ENCODE assay signal across 1 cellular context in the genomic region with DNA sequence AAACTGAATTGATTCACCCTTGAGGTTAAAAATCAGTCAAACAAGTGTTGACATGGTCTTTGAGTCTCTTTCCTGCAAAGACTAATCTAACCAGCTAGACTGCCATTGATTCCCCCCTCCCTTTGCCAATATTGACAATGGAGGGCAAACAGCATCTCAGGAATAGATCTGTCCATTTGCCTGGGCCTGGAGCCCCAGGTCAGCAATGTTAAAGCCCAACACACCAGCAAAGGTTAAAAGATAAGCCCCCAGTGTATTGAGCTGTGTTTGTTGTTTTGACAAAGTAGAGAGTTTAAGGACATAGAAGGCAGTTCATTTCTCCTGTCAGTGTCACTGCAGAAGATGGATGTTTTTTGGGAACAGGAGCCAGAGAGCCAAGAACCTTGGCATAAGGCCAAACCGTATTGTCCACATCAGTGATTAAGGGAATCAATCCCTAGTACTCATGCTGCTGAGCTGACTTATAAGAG.
A peak's percentile ranks its signal among the peaks of the same experiment; 100 is the strongest.
TF ChIP-seq lines count a peak whose summit lies in the region.

No MANE protein-coding gene starts in this region.

TF ChIP-seq in HepG2, 621 proteins besides CTCF, POLR2A, EP300 and RAD21 (continued from another document and continues in another):
- TF ChIP-seq, protein P1, sequence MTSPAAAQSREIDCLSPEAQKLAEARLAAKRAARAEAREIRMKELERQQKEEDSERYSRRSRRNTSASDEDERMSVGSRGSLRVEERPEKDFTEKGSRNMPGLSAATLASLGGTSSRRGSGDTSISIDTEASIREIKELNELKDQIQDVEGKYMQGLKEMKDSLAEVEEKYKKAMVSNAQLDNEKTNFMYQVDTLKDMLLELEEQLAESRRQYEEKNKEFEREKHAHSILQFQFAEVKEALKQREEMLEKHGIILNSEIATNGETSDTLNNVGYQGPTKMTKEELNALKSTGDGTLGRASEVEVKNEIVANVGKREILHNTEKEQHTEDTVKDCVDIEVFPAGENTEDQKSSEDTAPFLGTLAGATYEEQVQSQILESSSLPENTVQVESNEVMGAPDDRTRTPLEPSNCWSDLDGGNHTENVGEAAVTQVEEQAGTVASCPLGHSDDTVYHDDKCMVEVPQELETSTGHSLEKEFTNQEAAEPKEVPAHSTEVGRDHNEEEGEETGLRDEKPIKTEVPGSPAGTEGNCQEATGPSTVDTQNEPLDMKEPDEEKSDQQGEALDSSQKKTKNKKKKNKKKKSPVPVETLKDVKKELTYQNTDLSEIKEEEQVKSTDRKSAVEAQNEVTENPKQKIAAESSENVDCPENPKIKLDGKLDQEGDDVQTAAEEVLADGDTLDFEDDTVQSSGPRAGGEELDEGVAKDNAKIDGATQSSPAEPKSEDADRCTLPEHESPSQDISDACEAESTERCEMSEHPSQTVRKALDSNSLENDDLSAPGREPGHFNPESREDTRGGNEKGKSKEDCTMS (CRISPR knock-in tag; conservative IDR thresholded peaks at IDR 0.05), result no peak
- TF ChIP-seq WIZ (CRISPR knock-in tag; IDR thresholded peaks at IDR 0.05), result no peak
- no peak for TF ChIP-seq TCF7L2 (IDR thresholded peaks at IDR 0.05; ENCODE audit: low read depth, low read length)
- no peak for TF ChIP-seq ZNF451 (CRISPR knock-in tag; IDR thresholded peaks at IDR 0.05)
- peak; percentile 56; the same call in 1 of the 2 replicates for TF ChIP-seq THAP11 (CRISPR knock-in tag; IDR thresholded peaks at IDR 0.05)
- peak; percentile 74; the same call in 1 of the 2 replicates for TF ChIP-seq ZFP36L1 (CRISPR knock-in tag; IDR thresholded peaks at IDR 0.05)
- TF ChIP-seq, protein P2, sequence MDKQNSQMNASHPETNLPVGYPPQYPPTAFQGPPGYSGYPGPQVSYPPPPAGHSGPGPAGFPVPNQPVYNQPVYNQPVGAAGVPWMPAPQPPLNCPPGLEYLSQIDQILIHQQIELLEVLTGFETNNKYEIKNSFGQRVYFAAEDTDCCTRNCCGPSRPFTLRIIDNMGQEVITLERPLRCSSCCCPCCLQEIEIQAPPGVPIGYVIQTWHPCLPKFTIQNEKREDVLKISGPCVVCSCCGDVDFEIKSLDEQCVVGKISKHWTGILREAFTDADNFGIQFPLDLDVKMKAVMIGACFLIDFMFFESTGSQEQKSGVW (CRISPR knock-in tag; IDR thresholded peaks at IDR 0.05; ENCODE audit: borderline replicate concordance), result no peak
- TF ChIP-seq HCFC1 (IDR thresholded peaks at IDR 0.05; ENCODE audit: low read depth, low read length), result no peak
- TF ChIP-seq ZNF615 (CRISPR knock-in tag; IDR thresholded peaks at IDR 0.05; ENCODE audit: borderline replicate concordance), result no peak
- no peak for TF ChIP-seq ZNF296 (CRISPR knock-in tag; conservative IDR thresholded peaks at IDR 0.05)
- no peak for TF ChIP-seq NRL (CRISPR knock-in tag; IDR thresholded peaks at IDR 0.05; ENCODE audit: borderline replicate concordance)
- no peak for TF ChIP-seq SRSF4 (IDR thresholded peaks at IDR 0.05; ENCODE audit: low read depth, low read length, poor library complexity, severe bottlenecking)
- no peak for TF ChIP-seq ZNF354B (CRISPR knock-in tag; IDR thresholded peaks at IDR 0.05)
- TF ChIP-seq, protein P3, sequence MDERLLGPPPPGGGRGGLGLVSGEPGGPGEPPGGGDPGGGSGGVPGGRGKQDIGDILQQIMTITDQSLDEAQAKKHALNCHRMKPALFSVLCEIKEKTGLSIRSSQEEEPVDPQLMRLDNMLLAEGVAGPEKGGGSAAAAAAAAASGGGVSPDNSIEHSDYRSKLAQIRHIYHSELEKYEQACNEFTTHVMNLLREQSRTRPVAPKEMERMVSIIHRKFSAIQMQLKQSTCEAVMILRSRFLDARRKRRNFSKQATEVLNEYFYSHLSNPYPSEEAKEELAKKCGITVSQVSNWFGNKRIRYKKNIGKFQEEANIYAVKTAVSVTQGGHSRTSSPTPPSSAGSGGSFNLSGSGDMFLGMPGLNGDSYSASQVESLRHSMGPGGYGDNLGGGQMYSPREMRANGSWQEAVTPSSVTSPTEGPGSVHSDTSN (CRISPR knock-in tag; IDR thresholded peaks at IDR 0.05), result peak; percentile 77
- TF ChIP-seq ZNF143 (CRISPR knock-in tag; IDR thresholded peaks at IDR 0.05), result no peak
- TF ChIP-seq, protein P4, sequence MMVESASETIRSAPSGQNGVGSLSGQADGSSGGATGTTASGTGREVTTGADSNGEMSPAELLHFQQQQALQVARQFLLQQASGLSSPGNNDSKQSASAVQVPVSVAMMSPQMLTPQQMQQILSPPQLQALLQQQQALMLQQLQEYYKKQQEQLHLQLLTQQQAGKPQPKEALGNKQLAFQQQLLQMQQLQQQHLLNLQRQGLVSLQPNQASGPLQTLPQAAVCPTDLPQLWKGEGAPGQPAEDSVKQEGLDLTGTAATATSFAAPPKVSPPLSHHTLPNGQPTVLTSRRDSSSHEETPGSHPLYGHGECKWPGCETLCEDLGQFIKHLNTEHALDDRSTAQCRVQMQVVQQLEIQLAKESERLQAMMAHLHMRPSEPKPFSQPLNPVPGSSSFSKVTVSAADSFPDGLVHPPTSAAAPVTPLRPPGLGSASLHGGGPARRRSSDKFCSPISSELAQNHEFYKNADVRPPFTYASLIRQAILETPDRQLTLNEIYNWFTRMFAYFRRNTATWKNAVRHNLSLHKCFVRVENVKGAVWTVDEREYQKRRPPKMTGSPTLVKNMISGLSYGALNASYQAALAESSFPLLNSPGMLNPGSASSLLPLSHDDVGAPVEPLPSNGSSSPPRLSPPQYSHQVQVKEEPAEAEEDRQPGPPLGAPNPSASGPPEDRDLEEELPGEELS (CRISPR knock-in tag; IDR thresholded peaks at IDR 0.05), result peak; percentile 97
- no peak for TF ChIP-seq RFX1 (IDR thresholded peaks at IDR 0.05)
- TF ChIP-seq FOSL2 (CRISPR knock-in tag; IDR thresholded peaks at IDR 0.05), result peak; percentile 63
- no peak for TF ChIP-seq POLR2AphosphoS2 (IDR thresholded peaks at IDR 0.05; ENCODE audit: low read depth, low read length)
- TF ChIP-seq, protein P5, sequence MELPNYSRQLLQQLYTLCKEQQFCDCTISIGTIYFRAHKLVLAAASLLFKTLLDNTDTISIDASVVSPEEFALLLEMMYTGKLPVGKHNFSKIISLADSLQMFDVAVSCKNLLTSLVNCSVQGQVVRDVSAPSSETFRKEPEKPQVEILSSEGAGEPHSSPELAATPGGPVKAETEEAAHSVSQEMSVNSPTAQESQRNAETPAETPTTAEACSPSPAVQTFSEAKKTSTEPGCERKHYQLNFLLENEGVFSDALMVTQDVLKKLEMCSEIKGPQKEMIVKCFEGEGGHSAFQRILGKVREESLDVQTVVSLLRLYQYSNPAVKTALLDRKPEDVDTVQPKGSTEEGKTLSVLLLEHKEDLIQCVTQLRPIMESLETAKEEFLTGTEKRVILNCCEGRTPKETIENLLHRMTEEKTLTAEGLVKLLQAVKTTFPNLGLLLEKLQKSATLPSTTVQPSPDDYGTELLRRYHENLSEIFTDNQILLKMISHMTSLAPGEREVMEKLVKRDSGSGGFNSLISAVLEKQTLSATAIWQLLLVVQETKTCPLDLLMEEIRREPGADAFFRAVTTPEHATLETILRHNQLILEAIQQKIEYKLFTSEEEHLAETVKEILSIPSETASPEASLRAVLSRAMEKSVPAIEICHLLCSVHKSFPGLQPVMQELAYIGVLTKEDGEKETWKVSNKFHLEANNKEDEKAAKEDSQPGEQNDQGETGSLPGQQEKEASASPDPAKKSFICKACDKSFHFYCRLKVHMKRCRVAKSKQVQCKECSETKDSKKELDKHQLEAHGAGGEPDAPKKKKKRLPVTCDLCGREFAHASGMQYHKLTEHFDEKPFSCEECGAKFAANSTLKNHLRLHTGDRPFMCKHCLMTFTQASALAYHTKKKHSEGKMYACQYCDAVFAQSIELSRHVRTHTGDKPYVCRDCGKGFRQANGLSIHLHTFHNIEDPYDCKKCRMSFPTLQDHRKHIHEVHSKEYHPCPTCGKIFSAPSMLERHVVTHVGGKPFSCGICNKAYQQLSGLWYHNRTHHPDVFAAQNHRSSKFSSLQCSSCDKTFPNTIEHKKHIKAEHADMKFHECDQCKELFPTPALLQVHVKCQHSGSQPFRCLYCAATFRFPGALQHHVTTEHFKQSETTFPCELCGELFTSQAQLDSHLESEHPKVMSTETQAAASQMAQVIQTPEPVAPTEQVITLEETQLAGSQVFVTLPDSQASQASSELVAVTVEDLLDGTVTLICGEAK (IDR thresholded peaks at IDR 0.05), result no peak
- TF ChIP-seq, protein P5 (CRISPR knock-in tag; IDR thresholded peaks at IDR 0.05), result peak; percentile 29; the same call in 1 of the 2 replicates
- no peak for TF ChIP-seq SALL2 (CRISPR knock-in tag; IDR thresholded peaks at IDR 0.05)
- TF ChIP-seq ZNF782 (CRISPR knock-in tag; IDR thresholded peaks at IDR 0.05; ENCODE audit: borderline replicate concordance), result no peak
- TF ChIP-seq HDAC2 (CRISPR knock-in tag; IDR thresholded peaks at IDR 0.05), result peak; percentile 94
- TF ChIP-seq ISX (CRISPR knock-in tag; conservative IDR thresholded peaks at IDR 0.05), result no peak
- TF ChIP-seq NCOA1 (CRISPR knock-in tag; IDR thresholded peaks at IDR 0.05), result 0 out of 2 replicates have a peak, but pooled peaks have one; percentile 61
- no peak for TF ChIP-seq RBAK (CRISPR knock-in tag; IDR thresholded peaks at IDR 0.05)
- TF ChIP-seq KAT7 (CRISPR knock-in tag; IDR thresholded peaks at IDR 0.05; ENCODE audit: borderline replicate concordance), result no peak
- no peak for TF ChIP-seq ZNF547 (CRISPR knock-in tag; IDR thresholded peaks at IDR 0.05)
- no peak for TF ChIP-seq ZNF24 (IDR thresholded peaks at IDR 0.05)
- no peak for TF ChIP-seq ADNP (CRISPR knock-in tag; IDR thresholded peaks at IDR 0.05)
- TF ChIP-seq KAT8 (CRISPR knock-in tag; IDR thresholded peaks at IDR 0.05), result peak; percentile 65
- TF ChIP-seq ZNF607 (CRISPR knock-in tag; IDR thresholded peaks at IDR 0.05; ENCODE audit: borderline replicate concordance), result peak; percentile 83; the same call in 1 of the 2 replicates
- TF ChIP-seq, protein P6, sequence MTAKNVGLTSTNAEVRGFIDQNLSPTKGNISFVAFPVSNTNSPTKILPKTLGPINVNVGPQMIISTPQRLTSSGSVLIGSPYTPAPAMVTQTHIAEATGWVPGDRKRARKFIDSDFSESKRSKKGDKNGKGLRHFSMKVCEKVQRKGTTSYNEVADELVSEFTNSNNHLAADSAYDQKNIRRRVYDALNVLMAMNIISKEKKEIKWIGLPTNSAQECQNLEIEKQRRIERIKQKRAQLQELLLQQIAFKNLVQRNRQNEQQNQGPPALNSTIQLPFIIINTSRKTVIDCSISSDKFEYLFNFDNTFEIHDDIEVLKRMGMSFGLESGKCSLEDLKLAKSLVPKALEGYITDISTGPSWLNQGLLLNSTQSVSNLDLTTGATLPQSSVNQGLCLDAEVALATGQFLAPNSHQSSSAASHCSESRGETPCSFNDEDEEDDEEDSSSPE (CRISPR knock-in tag; IDR thresholded peaks at IDR 0.05), result peak; percentile 37; the same call in 1 of the 2 replicates
- TF ChIP-seq, protein P7, sequence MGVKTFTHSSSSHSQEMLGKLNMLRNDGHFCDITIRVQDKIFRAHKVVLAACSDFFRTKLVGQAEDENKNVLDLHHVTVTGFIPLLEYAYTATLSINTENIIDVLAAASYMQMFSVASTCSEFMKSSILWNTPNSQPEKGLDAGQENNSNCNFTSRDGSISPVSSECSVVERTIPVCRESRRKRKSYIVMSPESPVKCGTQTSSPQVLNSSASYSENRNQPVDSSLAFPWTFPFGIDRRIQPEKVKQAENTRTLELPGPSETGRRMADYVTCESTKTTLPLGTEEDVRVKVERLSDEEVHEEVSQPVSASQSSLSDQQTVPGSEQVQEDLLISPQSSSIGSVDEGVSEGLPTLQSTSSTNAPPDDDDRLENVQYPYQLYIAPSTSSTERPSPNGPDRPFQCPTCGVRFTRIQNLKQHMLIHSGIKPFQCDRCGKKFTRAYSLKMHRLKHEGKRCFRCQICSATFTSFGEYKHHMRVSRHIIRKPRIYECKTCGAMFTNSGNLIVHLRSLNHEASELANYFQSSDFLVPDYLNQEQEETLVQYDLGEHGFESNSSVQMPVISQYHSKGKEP (CRISPR knock-in tag; IDR thresholded peaks at IDR 0.05), result no peak
- no peak for TF ChIP-seq ZNF746 (CRISPR knock-in tag; IDR thresholded peaks at IDR 0.05)
- 0 out of 2 replicates have a peak, but pooled peaks have one; percentile 49 for TF ChIP-seq IRX3 (CRISPR knock-in tag; IDR thresholded peaks at IDR 0.05; ENCODE audit: borderline replicate concordance, low read depth)
- TF ChIP-seq PCBP2 (optimal IDR thresholded peaks at IDR 0.05; ENCODE audit: low read depth, low read length, poor library complexity, severe bottlenecking), result no peak
- TF ChIP-seq ZNF616 (CRISPR knock-in tag; IDR thresholded peaks at IDR 0.05; ENCODE audit: low read depth), result no peak
- peak; percentile 84 for TF ChIP-seq SOX5 (CRISPR knock-in tag; IDR thresholded peaks at IDR 0.05; ENCODE audit: borderline replicate concordance)
- peak; percentile 52; the same call in 1 of the 2 replicates for TF ChIP-seq NR2C2 (CRISPR knock-in tag; IDR thresholded peaks at IDR 0.05; ENCODE audit: borderline replicate concordance)
- TF ChIP-seq, protein P8, sequence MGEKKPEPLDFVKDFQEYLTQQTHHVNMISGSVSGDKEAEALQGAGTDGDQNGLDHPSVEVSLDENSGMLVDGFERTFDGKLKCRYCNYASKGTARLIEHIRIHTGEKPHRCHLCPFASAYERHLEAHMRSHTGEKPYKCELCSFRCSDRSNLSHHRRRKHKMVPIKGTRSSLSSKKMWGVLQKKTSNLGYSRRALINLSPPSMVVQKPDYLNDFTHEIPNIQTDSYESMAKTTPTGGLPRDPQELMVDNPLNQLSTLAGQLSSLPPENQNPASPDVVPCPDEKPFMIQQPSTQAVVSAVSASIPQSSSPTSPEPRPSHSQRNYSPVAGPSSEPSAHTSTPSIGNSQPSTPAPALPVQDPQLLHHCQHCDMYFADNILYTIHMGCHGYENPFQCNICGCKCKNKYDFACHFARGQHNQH (CRISPR knock-in tag; IDR thresholded peaks at IDR 0.05), result peak; percentile 61; the same call in 1 of the 2 replicates
